ENCODE assay signal across 9 cellular contexts in genomic region chr5:103041071-103041676, GRCh38.
A peak's percentile ranks its signal among the peaks of the same experiment; 100 is the strongest.
DNase-seq lines count a peak whose midpoint lies in the region; ATAC-seq and TF ChIP-seq lines count a peak whose summit lies in the region.
"Had no signal": no experiment of that assay in that cellular context is flagged by ENCODE, and none has a peak within 500 bp of the region (broad histone marks: within the 10 kb centered on the region; RNA-seq: fewer than 3 reads in every experiment).

No MANE protein-coding gene starts in this region.

- ATAC-seq in HG02571 (IDR thresholded peaks at IDR 0.05; ENCODE audit: unreplicated experiment) = no peak
- ATAC-seq in WTC11 = no peak

- H3K9me3 Mint-ChIP-seq in osteocyte (ENCODE audit: unreplicated experiment) (no peaks in the 10 kb centered on the region), WTC11 (peaks cover 6% of the 10 kb centered on the region)
- H3K9me3 Mint-ChIP-seq: activated naive CD4-positive, alpha-beta T cell treated with anti-CD3 and anti-CD28 coated beads, Interleukin-2, amount 50 U/mL, for 24 hours had no signal

- TF ChIP-seq CTCF in GM20000 (IDR thresholded peaks at IDR 0.05; ENCODE audit: extremely low read depth, missing control alignments) (no peak), osteocyte (IDR thresholded peaks at IDR 0.05) (peak; percentile 76), WTC11 (IDR thresholded peaks at IDR 0.05) (no peak)

- H3K27ac Mint-ChIP-seq in osteocyte (ENCODE audit: unreplicated experiment) = no peak overlapping the region
- no peak overlapping the region for H3K27ac Mint-ChIP-seq in WTC11
- H3K27ac Mint-ChIP-seq: activated naive CD4-positive, alpha-beta T cell treated with anti-CD3 and anti-CD28 coated beads, Interleukin-2, amount 50 U/mL, for 24 hours had no signal

- H3K36me3 Mint-ChIP-seq in osteocyte (ENCODE audit: unreplicated experiment) (no peaks in the 10 kb centered on the region), WTC11 (no peaks in the 10 kb centered on the region)
- H3K36me3 Mint-ChIP-seq: activated naive CD4-positive, alpha-beta T cell treated with anti-CD3 and anti-CD28 coated beads, Interleukin-2, amount 50 U/mL, for 24 hours had no signal

- H3K4me1 Mint-ChIP-seq in osteocyte (ENCODE audit: unreplicated experiment) (no peaks in the 10 kb centered on the region), WTC11 (peaks cover 2% of the 10 kb centered on the region)
- H3K4me1 Mint-ChIP-seq: activated naive CD4-positive, alpha-beta T cell treated with anti-CD3 and anti-CD28 coated beads, Interleukin-2, amount 50 U/mL, for 24 hours had no signal

- H3K4me3 Mint-ChIP-seq in osteocyte (ENCODE audit: unreplicated experiment) (no peak overlapping the region), WTC11 (no peak overlapping the region)
- H3K4me3 Mint-ChIP-seq: activated naive CD4-positive, alpha-beta T cell treated with anti-CD3 and anti-CD28 coated beads, Interleukin-2, amount 50 U/mL, for 24 hours had no signal

- POLR2A ChIA-PET in HEK293T (lab: Yijun Ruan, JAX) = no interaction called here
- POLR2A ChIA-PET in WTC11 (lab: Charles Lee) = no interaction called here

- H3K27me3 Mint-ChIP-seq in osteocyte (ENCODE audit: unreplicated experiment) (no peaks in the 10 kb centered on the region), WTC11 (ENCODE audit: low read depth) (no peaks in the 10 kb centered on the region)

- peak; percentile 8 for DNase-seq in AG08396 (ENCODE audit: low spot score)
- DNase-seq in GM20000 (ENCODE audit: low spot score) = peak; percentile 16
- DNase-seq in NCI-H510A treated with DMSO at 0.1 percent for 48 hours (lab: John Stamatoyannopoulos, UW) = peak; percentile 70
- peak; percentile 49 for DNase-seq in dedifferentiated amniotic fluid mesenchymal stem cell (ENCODE audit: extremely low spot score)
- DNase-seq in osteocyte (ENCODE audit: extremely low spot score, unreplicated experiment) = no peak
- DNase-seq in HEK293T (ENCODE audit: extremely low spot score) = no peak
- no peak for DNase-seq in WTC11 (ENCODE audit: low spot score)

- CTCF ChIA-PET in HEK293T (lab: Yijun Ruan, JAX) (interaction anchor here (2.4 kb wide), 1 partner anchor 359 kb away, joined by 12 read pairs; no protein-coding TSS in a partner anchor), WTC11 (lab: Charles Lee) (no interaction called here)

TF ChIP-seq in HEK293T, 16 proteins besides CTCF, POLR2A, EP300 and RAD21:
- no peak for TF ChIP-seq FOXM1 (IDR thresholded peaks at IDR 0.05; ENCODE audit: borderline replicate concordance)
- no peak for TF ChIP-seq SP1 (IDR thresholded peaks at IDR 0.05)
- no peak for TF ChIP-seq SUZ12 (IDR thresholded peaks at IDR 0.05)
- no peak for TF ChIP-seq CTBP1 (IDR thresholded peaks at IDR 0.05; ENCODE audit: borderline replicate concordance)
- TF ChIP-seq HDGF (IDR thresholded peaks at IDR 0.05; ENCODE audit: borderline replicate concordance) = no peak
- no peak for TF ChIP-seq ARNT (IDR thresholded peaks at IDR 0.05)
- TF ChIP-seq FOXA1 (IDR thresholded peaks at IDR 0.05) = no peak
- TF ChIP-seq PKNOX1 (IDR thresholded peaks at IDR 0.05) = no peak

TF ChIP-seq in WTC11, 78 proteins besides CTCF, POLR2A, EP300 and RAD21:
- TF ChIP-seq NFYB (CRISPR knock-in tag; conservative IDR thresholded peaks at IDR 0.05; ENCODE audit: low read depth) = no peak
- no peak for TF ChIP-seq FOXJ3 (CRISPR knock-in tag; IDR thresholded peaks at IDR 0.05; ENCODE audit: borderline replicate concordance)
- TF ChIP-seq ESRRA (CRISPR knock-in tag; IDR thresholded peaks at IDR 0.05; ENCODE audit: borderline replicate concordance) = no peak
- no peak for TF ChIP-seq ATF1 (CRISPR knock-in tag; IDR thresholded peaks at IDR 0.05)
- TF ChIP-seq ARID4B (CRISPR knock-in tag; IDR thresholded peaks at IDR 0.05; ENCODE audit: borderline replicate concordance) = no peak

Comparison
In these comparisons a context has a peak if more than half of its experiments do, and no peak if none do; other contexts are left out.
1. DNase-seq: peak in AG08396 (single experiment), GM20000 (single experiment), NCI-H510A treated with DMSO at 0.1 percent for 48 hours (single experiment) and dedifferentiated amniotic fluid mesenchymal stem cell (single experiment); none in osteocyte (single experiment), HEK293T (single experiment) and WTC11 (single experiment).